ENCODE assay signal across 18 cellular contexts in genomic region chr17:21381076-21381706, GRCh38.
"Had no signal": no experiment of that assay in that cellular context is flagged by ENCODE, and none has a peak within 500 bp of the region (broad histone marks: within the 10 kb centered on the region; RNA-seq: fewer than 3 reads in every experiment).

No MANE protein-coding gene starts in this region.

- H3K4me3 ChIP-seq: esophagus squamous epithelium, testis, upper lobe of right lung had no signal

- H3K27me3 ChIP-seq: testis had no signal

- DNase-seq: activated CD4-positive, alpha-beta T cell treated with anti-CD3 and anti-CD28 coated beads for 48 hours; activated CD8-positive, alpha-beta T cell treated with anti-CD3 and anti-CD28 coated beads for 36 hours; activated effector memory CD4-positive, alpha-beta T cell treated with Interleukin-2 at 50 U/mL for 16 hours; activated naive CD4-positive, alpha-beta T cell treated with anti-CD3 and anti-CD28 coated beads, Interleukin-2, amount 50 U/mL, for 16 hours; activated T-cell treated with anti-CD3 and anti-CD28 coated beads, Interleukin-2, amount 50 U/mL, for 4 hours; central memory CD4-positive, alpha-beta T cell; cortex of kidney; effector CD4-positive, alpha-beta T cell; esophagus squamous epithelium; mesendoderm; natural killer cell; nucleus accumbens; stimulated activated CD4-positive, alpha-beta T cell treated with anti-CD3 and anti-CD28 coated beads, Interleukin-1b, Interleukin-23, amount 100 ng/mL, for 48 hours; stimulated activated naive CD8-positive, alpha-beta T cell treated with anti-CD3 and anti-CD28 coated beads, Interleukin-15, amount 100 ng/mL, for 72 hours; testis; upper lobe of right lung had no signal

- H3K9me3 ChIP-seq: esophagus squamous epithelium, testis, upper lobe of right lung had no signal

- ATAC-seq: activated CD8-positive, alpha-beta T cell treated with anti-CD3 and anti-CD28 coated beads for 36 hours; activated T-cell treated with anti-CD3 and anti-CD28 coated beads, Interleukin-2, amount 50 U/mL, for 4 hours; natural killer cell; sciatic nerve; stimulated activated naive CD8-positive, alpha-beta T cell treated with anti-CD3 and anti-CD28 coated beads, Interleukin-15, amount 100 ng/mL, for 72 hours; upper lobe of right lung; WTC11 had no signal

- H3K27ac ChIP-seq: esophagus squamous epithelium, testis, upper lobe of right lung had no signal

- H3K36me3 ChIP-seq: esophagus squamous epithelium, upper lobe of right lung had no signal
